Comparison of ENCODE assay signal across 6 cellular contexts in the genomic region with DNA sequence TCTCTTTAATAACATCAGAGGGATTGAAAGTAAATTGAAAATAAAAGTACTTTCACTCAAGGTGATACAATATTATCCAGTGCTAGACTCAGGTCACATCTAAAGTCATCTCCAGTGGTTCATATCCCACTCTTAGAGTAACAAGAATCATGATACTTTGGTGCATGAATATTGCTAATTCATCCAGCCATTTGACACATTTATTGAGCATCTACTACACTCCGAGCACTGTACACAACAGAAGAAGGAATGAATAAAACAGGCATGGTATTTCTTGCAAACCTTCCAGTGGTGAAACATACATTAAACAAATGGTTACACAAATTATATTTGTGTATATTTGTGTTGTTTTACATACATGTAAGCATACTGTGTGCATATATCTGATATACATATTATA.
"Had no signal": no experiment of that assay in that cellular context is flagged by ENCODE, and none has a peak within 500 bp of the region (broad histone marks: within the 10 kb centered on the region; RNA-seq: fewer than 3 reads in every experiment).

No MANE protein-coding gene starts in this region.

- H3K4me3 ChIP-seq: GM12878 had no signal

- FAIRE-seq: G401.6, GM12878, GM18507, GM19239 had no signal

- DNase-seq: GDM1, GF-D8 had no signal

- ATAC-seq: GM12878 had no signal
